In genomic region chr5:116654890-116655289, GRCh38 we compare ENCODE assay signal across 25 cellular contexts.
"Had no signal": no experiment of that assay in that cellular context is flagged by ENCODE, and none has a peak within 500 bp of the region (broad histone marks: within the 10 kb centered on the region; RNA-seq: fewer than 3 reads in every experiment).

No MANE protein-coding gene starts in this region.

- H3K36me3 ChIP-seq: gastrocnemius medialis, left lung, ovary, thyroid gland, vagina had no signal

- H3K9me3 ChIP-seq: gastrocnemius medialis, ovary, psoas muscle, thyroid gland, vagina had no signal

- H3K4me1 ChIP-seq: left lung, psoas muscle, thyroid gland had no signal

- H3K4me1 Mint-ChIP-seq: naive thymus-derived CD8-positive, alpha-beta T cell; stimulated activated naive CD8-positive, alpha-beta T cell treated with anti-CD3 and anti-CD28 coated beads, Interleukin-15, amount 100 ng/mL, for 72 hours had no signal

- H3K27me3 ChIP-seq: left lung, ovary, thyroid gland, vagina had no signal

- H3K27ac Mint-ChIP-seq: effector memory CD8-positive, alpha-beta T cell; naive thymus-derived CD8-positive, alpha-beta T cell; nephron progenitor cell; stimulated activated naive CD8-positive, alpha-beta T cell treated with anti-CD3 and anti-CD28 coated beads, Interleukin-15, amount 100 ng/mL, for 72 hours had no signal

- DNase-seq: cortex of kidney; effector memory CD8-positive, alpha-beta T cell; foreskin fibroblast; gastrocnemius medialis; head of caudate nucleus; left cardiac atrium; left lung; mesenchymal stem cell; naive thymus-derived CD8-positive, alpha-beta T cell; nephron progenitor cell; occipital lobe; ovary; posterior cingulate gyrus; psoas muscle; right cardiac atrium; small intestine; stimulated activated CD4-positive, alpha-beta T cell treated with anti-CD3 and anti-CD28 coated beads, Interleukin-15, amount 100 ng/mL, for 24 hours; stimulated activated CD4-positive, alpha-beta T cell treated with anti-CD3 and anti-CD28 coated beads, Interleukin-2, amount 100 ng/mL, for 48 hours; stimulated activated CD8-positive, alpha-beta memory T cell treated with anti-CD3 and anti-CD28 coated beads, Interleukin-4, amount 100 ng/mL, for 48 hours; stimulated activated naive CD4-positive, alpha-beta T cell; stimulated activated naive CD8-positive, alpha-beta T cell treated with anti-CD3 and anti-CD28 coated beads, Interleukin-15, amount 100 ng/mL, for 72 hours; thyroid gland; trophoblast cell had no signal

- H3K4me3 ChIP-seq: gastrocnemius medialis, left lung, ovary, psoas muscle, thyroid gland, vagina had no signal

- H3K36me3 Mint-ChIP-seq: naive thymus-derived CD8-positive, alpha-beta T cell had no signal

- H3K27ac ChIP-seq: epithelial cell of prostate, gastrocnemius medialis, left lung, ovary, psoas muscle, thyroid gland, vagina had no signal

- H3K9me3 Mint-ChIP-seq: effector memory CD8-positive, alpha-beta T cell; naive thymus-derived CD8-positive, alpha-beta T cell; nephron progenitor cell; stimulated activated naive CD8-positive, alpha-beta T cell treated with anti-CD3 and anti-CD28 coated beads, Interleukin-15, amount 100 ng/mL, for 72 hours had no signal

- H3K4me3 Mint-ChIP-seq: effector memory CD8-positive, alpha-beta T cell; naive thymus-derived CD8-positive, alpha-beta T cell; nephron progenitor cell; stimulated activated naive CD8-positive, alpha-beta T cell treated with anti-CD3 and anti-CD28 coated beads, Interleukin-15, amount 100 ng/mL, for 72 hours had no signal
